3 cellular contexts compared by ENCODE assay signal in the genomic region with DNA sequence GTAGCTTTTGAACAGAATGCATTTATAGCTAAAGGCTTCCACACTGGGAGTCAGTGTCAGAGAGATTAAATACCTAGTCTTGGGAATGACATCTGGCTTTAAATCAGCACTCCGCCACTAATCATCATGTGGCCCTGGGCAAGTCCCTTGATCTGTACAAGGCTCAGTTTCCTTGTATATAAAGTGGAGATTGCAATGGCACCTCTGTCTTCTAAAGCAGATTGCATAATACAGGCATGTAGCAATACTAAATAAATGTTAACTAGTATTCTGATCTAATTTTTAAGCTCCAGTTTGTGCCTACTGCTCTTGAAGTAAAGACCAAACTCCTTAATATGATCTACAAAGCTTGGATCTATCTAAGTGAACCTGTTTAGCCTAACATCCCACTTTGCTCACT.
TF ChIP-seq lines count a peak whose summit lies in the region.

No MANE protein-coding gene starts in this region.

TF ChIP-seq in A549, 52 proteins besides CTCF, POLR2A, EP300 and RAD21:
- TF ChIP-seq CEBPB (IDR thresholded peaks at IDR 0.05) (peak; percentile 25 to 44; a peak in 2 of 4 replicates), BHLHE40 (IDR thresholded peaks at IDR 0.05; ENCODE audit: low read depth, low read length) (no peak), KDM5A (IDR thresholded peaks at IDR 0.05) (no peak), RARB (CRISPR knock-in tag; IDR thresholded peaks at IDR 0.05) (no peak), MYC (IDR thresholded peaks at IDR 0.05; ENCODE audit: borderline replicate concordance, low read length) (no peak)
- TF ChIP-seq, protein P1, sequence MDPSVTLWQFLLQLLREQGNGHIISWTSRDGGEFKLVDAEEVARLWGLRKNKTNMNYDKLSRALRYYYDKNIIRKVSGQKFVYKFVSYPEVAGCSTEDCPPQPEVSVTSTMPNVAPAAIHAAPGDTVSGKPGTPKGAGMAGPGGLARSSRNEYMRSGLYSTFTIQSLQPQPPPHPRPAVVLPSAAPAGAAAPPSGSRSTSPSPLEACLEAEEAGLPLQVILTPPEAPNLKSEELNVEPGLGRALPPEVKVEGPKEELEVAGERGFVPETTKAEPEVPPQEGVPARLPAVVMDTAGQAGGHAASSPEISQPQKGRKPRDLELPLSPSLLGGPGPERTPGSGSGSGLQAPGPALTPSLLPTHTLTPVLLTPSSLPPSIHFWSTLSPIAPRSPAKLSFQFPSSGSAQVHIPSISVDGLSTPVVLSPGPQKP (IDR thresholded peaks at IDR 0.05; ENCODE audit: low read depth, low read length) = no peak

TF ChIP-seq in IMR-90, 13 proteins besides CTCF, POLR2A, EP300 and RAD21:
- TF ChIP-seq CEBPB (IDR thresholded peaks at IDR 0.05; ENCODE audit: low read depth, low read length) (peak; percentile 85), MXI1 (IDR thresholded peaks at IDR 0.05; ENCODE audit: borderline replicate concordance, low read depth, low read length) (no peak)

TF ChIP-seq in SK-N-SH treated with all-trans-retinoic acid at 6 μM for 48 hours, 23 proteins besides CTCF, POLR2A, EP300 and RAD21:
- no peak for TF ChIP-seq ZNF8 (CRISPR knock-in tag; IDR thresholded peaks at IDR 0.05)
- TF ChIP-seq GLIS3 (CRISPR knock-in tag; IDR thresholded peaks at IDR 0.05) = no peak
- TF ChIP-seq ISL1 (CRISPR knock-in tag; IDR thresholded peaks at IDR 0.05) = no peak
- no peak for TF ChIP-seq POU6F1 (CRISPR knock-in tag; IDR thresholded peaks at IDR 0.05; ENCODE audit: borderline replicate concordance, low read depth)
- TF ChIP-seq TCF4 (CRISPR knock-in tag; IDR thresholded peaks at IDR 0.05; ENCODE audit: borderline replicate concordance) = no peak
- TF ChIP-seq PPARA (CRISPR knock-in tag; IDR thresholded peaks at IDR 0.05; ENCODE audit: borderline replicate concordance) = no peak
- no peak for TF ChIP-seq ESRRG (CRISPR knock-in tag; IDR thresholded peaks at IDR 0.05)
- no peak for TF ChIP-seq OSR1 (CRISPR knock-in tag; IDR thresholded peaks at IDR 0.05)
- TF ChIP-seq CSDC2 (CRISPR knock-in tag; IDR thresholded peaks at IDR 0.05) = no peak
- no peak for TF ChIP-seq SNAI2 (CRISPR knock-in tag; IDR thresholded peaks at IDR 0.05)
- TF ChIP-seq PATZ1 (CRISPR knock-in tag; IDR thresholded peaks at IDR 0.05; ENCODE audit: borderline replicate concordance) = no peak
- TF ChIP-seq ZNF565 (CRISPR knock-in tag; conservative IDR thresholded peaks at IDR 0.05; ENCODE audit: low read depth) = no peak
- no peak for TF ChIP-seq ZFP3 (CRISPR knock-in tag; IDR thresholded peaks at IDR 0.05)
- TF ChIP-seq TOX (CRISPR knock-in tag; IDR thresholded peaks at IDR 0.05; ENCODE audit: borderline replicate concordance) = no peak
TF ChIP-seq in SK-N-SH treated with all-trans-retinoic acid at 6 μM for 48 hours: peak in this region for 0.
